ENCODE assay signal across 17 cellular contexts in genomic region chr9:136623849-136624183, GRCh38. TPM values are rescaled to one million over a fixed set of nuclear protein-coding genes. Genes with fewer than 3 reads are reported as not detected.
A peak's percentile ranks its signal among the peaks of the same experiment; 100 is the strongest.
DNase-seq lines count a peak whose midpoint lies in the region; ATAC-seq lines count a peak whose summit lies in the region.
"Had no signal": no experiment of that assay in that cellular context is flagged by ENCODE, and none has a peak within 500 bp of the region (broad histone marks: within the 10 kb centered on the region; RNA-seq: fewer than 3 reads in every experiment).

No MANE protein-coding gene starts in this region.

- H3K27me3 ChIP-seq in right cardiac atrium (ENCODE audit: control insufficient read depth, insufficient read depth) = no peaks in the 10 kb centered on the region
- H3K27me3 ChIP-seq: tibial nerve had no signal

- intact Hi-C loops in right cardiac atrium (cut with DNase I) (no loop called here), Right ventricle myocardium superior (cut with DNase I) (no loop called here)

- DNase-seq in right cardiac atrium = peak; percentile 12 to 57 (median 55)
- no peak for DNase-seq in Right ventricle myocardium superior
- peak; percentile 93 for DNase-seq in NCI-H2171 treated with DMSO at 0.1 percent for 48 hours (lab: John Stamatoyannopoulos, UW)
- DNase-seq in epithelial cell of prostate (ENCODE audit: low read depth, low spot score) = peak; percentile 88
- no peak for DNase-seq in AG08395 (ENCODE audit: low spot score)
- DNase-seq in activated naive CD4-positive, alpha-beta T cell treated with anti-CD3 and anti-CD28 coated beads, Interleukin-2, amount 50 U/mL, for 16 hours = no peak
- DNase-seq: activated CD4-positive, alpha-beta T cell treated with anti-CD3 and anti-CD28 coated beads, Interleukin-2, amount 10 ng/mL, durations not matched to agents 7 days and 5 days; activated naive CD8-positive, alpha-beta T cell treated with anti-CD3 and anti-CD28 coated beads, Interleukin-2, amount 10 ng/mL, durations not matched to agents 7 days and 5 days; activated T-cell treated with anti-CD3 and anti-CD28 coated beads, Interleukin-2, amount 50 U/mL, for 4 hours; effector CD8-positive, alpha-beta T cell; NCI-H187; nephron progenitor cell; stimulated activated CD4-positive, alpha-beta T cell treated with anti-CD3 and anti-CD28 coated beads, Interleukin-4, amount 100 ng/mL, for 4 hours had no signal

- no peak overlapping the region for H3K4me3 ChIP-seq in right cardiac atrium (ENCODE audit: low read length)
- no peak overlapping the region for H3K4me3 ChIP-seq in urinary bladder (ENCODE audit: low read depth, low read length)
- H3K4me3 ChIP-seq: HAP-1, tibial nerve had no signal

- H3K36me3 ChIP-seq in urinary bladder (ENCODE audit: insufficient read depth) = no peaks in the 10 kb centered on the region
- H3K36me3 ChIP-seq: HAP-1, tibial nerve had no signal

- no peaks in the 10 kb centered on the region for H3K9me3 ChIP-seq in right cardiac atrium (ENCODE audit: control insufficient read depth, low read length)
- H3K9me3 ChIP-seq: HAP-1, tibial nerve had no signal

- 82% methylated on average over 13 of the region's 13 CpGs for WGBS in right cardiac atrium
- WGBS in urinary bladder = 76% methylated on average over 13 of the region's 13 CpGs

- no peaks in the 10 kb centered on the region for H3K4me1 ChIP-seq in right cardiac atrium (ENCODE audit: control insufficient read depth, insufficient read depth, low read length)
- H3K4me1 ChIP-seq in urinary bladder (ENCODE audit: insufficient read depth) = no peaks in the 10 kb centered on the region
- H3K4me1 ChIP-seq: HAP-1 had no signal

- ATAC-seq in right cardiac atrium (no peak), Right ventricle myocardium superior (ENCODE audit: poor library complexity) (no peak), GM18517 (IDR thresholded peaks at IDR 0.05; ENCODE audit: unreplicated experiment) (no peak)
- ATAC-seq: activated T-cell treated with anti-CD3 and anti-CD28 coated beads, Interleukin-2, amount 50 U/mL, for 4 hours had no signal

- H3K27ac ChIP-seq in right cardiac atrium (ENCODE audit: low read length) = no peak overlapping the region
- H3K27ac ChIP-seq in epithelial cell of prostate = peak overlapping the region; percentile 99
- peak overlapping the region; percentile 34 for H3K27ac ChIP-seq in urinary bladder (ENCODE audit: low read depth)

RNA-seq across cellular contexts. Expression of gene EGFL7, which starts 38.9 kb away (rescaled TPM):
- total RNA-seq in right cardiac atrium = 100 to 1,000 TPM in 1 of 4 donors, 10 to 100 TPM in 3; 73.3 to 148 (median 83.0) TPM
- 113 TPM for polyA plus RNA-seq in right cardiac atrium
- total RNA-seq in Right ventricle myocardium superior = 61.5 TPM
- 43.6 TPM for total RNA-seq in urinary bladder
- 138 TPM for polyA plus RNA-seq in urinary bladder

Comparison
In these comparisons a context has a peak if more than half of its experiments do, and no peak if none do; other contexts are left out.
1. DNase-seq: peak in right cardiac atrium (3 of 3), NCI-H2171 treated with DMSO at 0.1 percent for 48 hours (single experiment) and epithelial cell of prostate (single experiment); none in Right ventricle myocardium superior (single experiment), AG08395 (single experiment) and activated naive CD4-positive, alpha-beta T cell treated with anti-CD3 and anti-CD28 coated beads, Interleukin-2, amount 50 U/mL, for 16 hours (single experiment).